ENCODE assay signal across 1 cellular context in genomic region chr15:75661779-75662140, GRCh38.
TF ChIP-seq lines count a peak whose summit lies in the region.

No MANE protein-coding gene starts in this region.

TF ChIP-seq in GM23338, 12 proteins besides CTCF, POLR2A, EP300 and RAD21 (continued from another document):
- TF ChIP-seq ZNF462 (CRISPR knock-in tag; IDR thresholded peaks at IDR 0.05) (no peak), NANOG (IDR thresholded peaks at IDR 0.05; ENCODE audit: borderline replicate concordance) (no peak), ETS1 (IDR thresholded peaks at IDR 0.05) (no peak), ZNF114 (CRISPR knock-in tag; IDR thresholded peaks at IDR 0.05) (no peak), JUNB (IDR thresholded peaks at IDR 0.05; ENCODE audit: unreplicated experiment) (no peak), ZNF331 (CRISPR knock-in tag; IDR thresholded peaks at IDR 0.05; ENCODE audit: low read depth) (no peak), EZH2phosphoT487 (IDR thresholded peaks at IDR 0.05; ENCODE audit: unreplicated experiment) (no peak), CREB1 (CRISPR knock-in tag; IDR thresholded peaks at IDR 0.05; ENCODE audit: low read depth) (no peak), POLR2AphosphoS5 (IDR thresholded peaks at IDR 0.05; ENCODE audit: low read depth) (no peak), EZH2 (IDR thresholded peaks at IDR 0.05; ENCODE audit: low read depth, unreplicated experiment) (no peak)
